Comparison of ENCODE assay signal across 1 cellular context in the genomic region with DNA sequence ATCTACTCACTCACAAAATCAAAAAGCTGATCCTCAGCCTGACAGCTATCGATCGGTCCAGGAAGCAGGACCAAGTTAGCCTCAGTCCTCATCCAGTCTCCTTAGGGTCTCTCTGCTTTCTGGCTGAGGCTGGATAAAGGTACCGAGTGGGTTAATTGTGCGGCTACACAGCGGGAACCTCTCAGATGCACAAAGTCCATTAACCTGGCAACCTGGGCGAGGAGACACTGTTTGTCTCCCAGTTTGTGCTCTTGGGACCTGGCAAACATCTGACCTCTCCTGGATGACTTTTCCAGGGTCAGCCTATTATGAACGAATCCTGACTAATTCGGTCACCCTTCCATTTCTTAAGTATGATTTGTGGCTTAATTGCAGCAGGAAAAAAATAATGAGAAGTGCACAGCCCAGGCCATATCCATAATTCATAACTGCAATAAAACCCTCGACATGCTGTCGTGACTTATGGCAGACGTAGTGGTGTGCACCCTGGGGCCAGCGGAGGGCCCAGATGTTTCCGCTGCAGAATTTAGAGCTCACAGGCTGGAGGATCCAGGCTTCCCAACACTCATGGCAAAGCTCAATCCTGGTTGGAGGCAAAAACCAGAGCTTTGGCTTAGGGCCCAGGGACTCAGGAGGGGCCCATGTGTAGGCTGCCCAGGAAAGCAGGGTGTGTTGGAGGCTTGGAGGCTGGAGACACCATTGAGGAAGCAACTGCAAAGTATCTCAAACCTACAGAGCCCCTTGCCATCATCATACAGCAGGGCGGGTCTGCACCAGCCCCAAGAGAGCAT.
TF ChIP-seq lines count a peak whose summit lies in the region.

No MANE protein-coding gene starts in this region.

TF ChIP-seq in HepG2, 621 proteins besides CTCF, POLR2A, EP300 and RAD21 (continued from another document and continues in another):
- TF ChIP-seq PAXIP1 (CRISPR knock-in tag; conservative IDR thresholded peaks at IDR 0.05): peak; percentile 92
- TF ChIP-seq NAIF1 (CRISPR knock-in tag; IDR thresholded peaks at IDR 0.05; ENCODE audit: borderline replicate concordance): no peak
- TF ChIP-seq HMGXB4 (CRISPR knock-in tag; IDR thresholded peaks at IDR 0.05; ENCODE audit: borderline replicate concordance in 1 of 2, low read depth in 1 of 2): peak; percentile 20 to 41; a peak in 1 of 4 replicates
- no peak for TF ChIP-seq ZNF883 (CRISPR knock-in tag; IDR thresholded peaks at IDR 0.05; ENCODE audit: not compliant biosample characterization)
- TF ChIP-seq, protein P1, sequence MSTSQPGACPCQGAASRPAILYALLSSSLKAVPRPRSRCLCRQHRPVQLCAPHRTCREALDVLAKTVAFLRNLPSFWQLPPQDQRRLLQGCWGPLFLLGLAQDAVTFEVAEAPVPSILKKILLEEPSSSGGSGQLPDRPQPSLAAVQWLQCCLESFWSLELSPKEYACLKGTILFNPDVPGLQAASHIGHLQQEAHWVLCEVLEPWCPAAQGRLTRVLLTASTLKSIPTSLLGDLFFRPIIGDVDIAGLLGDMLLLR (CRISPR knock-in tag; IDR thresholded peaks at IDR 0.05): no peak
- no peak for TF ChIP-seq SNAPC5 (CRISPR knock-in tag; IDR thresholded peaks at IDR 0.05; ENCODE audit: borderline replicate concordance)
- TF ChIP-seq, protein P2, sequence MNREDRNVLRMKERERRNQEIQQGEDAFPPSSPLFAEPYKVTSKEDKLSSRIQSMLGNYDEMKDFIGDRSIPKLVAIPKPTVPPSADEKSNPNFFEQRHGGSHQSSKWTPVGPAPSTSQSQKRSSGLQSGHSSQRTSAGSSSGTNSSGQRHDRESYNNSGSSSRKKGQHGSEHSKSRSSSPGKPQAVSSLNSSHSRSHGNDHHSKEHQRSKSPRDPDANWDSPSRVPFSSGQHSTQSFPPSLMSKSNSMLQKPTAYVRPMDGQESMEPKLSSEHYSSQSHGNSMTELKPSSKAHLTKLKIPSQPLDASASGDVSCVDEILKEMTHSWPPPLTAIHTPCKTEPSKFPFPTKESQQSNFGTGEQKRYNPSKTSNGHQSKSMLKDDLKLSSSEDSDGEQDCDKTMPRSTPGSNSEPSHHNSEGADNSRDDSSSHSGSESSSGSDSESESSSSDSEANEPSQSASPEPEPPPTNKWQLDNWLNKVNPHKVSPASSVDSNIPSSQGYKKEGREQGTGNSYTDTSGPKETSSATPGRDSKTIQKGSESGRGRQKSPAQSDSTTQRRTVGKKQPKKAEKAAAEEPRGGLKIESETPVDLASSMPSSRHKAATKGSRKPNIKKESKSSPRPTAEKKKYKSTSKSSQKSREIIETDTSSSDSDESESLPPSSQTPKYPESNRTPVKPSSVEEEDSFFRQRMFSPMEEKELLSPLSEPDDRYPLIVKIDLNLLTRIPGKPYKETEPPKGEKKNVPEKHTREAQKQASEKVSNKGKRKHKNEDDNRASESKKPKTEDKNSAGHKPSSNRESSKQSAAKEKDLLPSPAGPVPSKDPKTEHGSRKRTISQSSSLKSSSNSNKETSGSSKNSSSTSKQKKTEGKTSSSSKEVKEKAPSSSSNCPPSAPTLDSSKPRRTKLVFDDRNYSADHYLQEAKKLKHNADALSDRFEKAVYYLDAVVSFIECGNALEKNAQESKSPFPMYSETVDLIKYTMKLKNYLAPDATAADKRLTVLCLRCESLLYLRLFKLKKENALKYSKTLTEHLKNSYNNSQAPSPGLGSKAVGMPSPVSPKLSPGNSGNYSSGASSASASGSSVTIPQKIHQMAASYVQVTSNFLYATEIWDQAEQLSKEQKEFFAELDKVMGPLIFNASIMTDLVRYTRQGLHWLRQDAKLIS (CRISPR knock-in tag; IDR thresholded peaks at IDR 0.05): no peak
- no peak for TF ChIP-seq CHCHD3 (CRISPR knock-in tag; IDR thresholded peaks at IDR 0.05)
- no peak for TF ChIP-seq SATB2 (CRISPR knock-in tag; IDR thresholded peaks at IDR 0.05)
- no peak for TF ChIP-seq EED (CRISPR knock-in tag; IDR thresholded peaks at IDR 0.05)
- TF ChIP-seq, protein P3, sequence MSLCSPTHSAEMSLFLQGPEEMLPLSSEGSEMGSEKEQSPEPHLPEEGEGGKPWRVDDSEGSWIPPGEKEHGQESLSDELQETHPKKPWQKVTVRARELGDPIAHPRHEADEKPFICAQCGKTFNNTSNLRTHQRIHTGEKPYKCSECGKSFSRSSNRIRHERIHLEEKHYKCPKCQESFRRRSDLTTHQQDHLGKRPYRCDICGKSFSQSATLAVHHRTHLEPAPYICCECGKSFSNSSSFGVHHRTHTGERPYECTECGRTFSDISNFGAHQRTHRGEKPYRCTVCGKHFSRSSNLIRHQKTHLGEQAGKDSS (CRISPR knock-in tag; IDR thresholded peaks at IDR 0.05; ENCODE audit: borderline replicate concordance, low read depth): no peak
- no peak for TF ChIP-seq HOXA7 (CRISPR knock-in tag; IDR thresholded peaks at IDR 0.05)
- TF ChIP-seq SCMH1 (CRISPR knock-in tag; IDR thresholded peaks at IDR 0.05; ENCODE audit: borderline replicate concordance): no peak
- no peak for TF ChIP-seq TCF7 (IDR thresholded peaks at IDR 0.05; ENCODE audit: low read depth)
- TF ChIP-seq, protein P4, sequence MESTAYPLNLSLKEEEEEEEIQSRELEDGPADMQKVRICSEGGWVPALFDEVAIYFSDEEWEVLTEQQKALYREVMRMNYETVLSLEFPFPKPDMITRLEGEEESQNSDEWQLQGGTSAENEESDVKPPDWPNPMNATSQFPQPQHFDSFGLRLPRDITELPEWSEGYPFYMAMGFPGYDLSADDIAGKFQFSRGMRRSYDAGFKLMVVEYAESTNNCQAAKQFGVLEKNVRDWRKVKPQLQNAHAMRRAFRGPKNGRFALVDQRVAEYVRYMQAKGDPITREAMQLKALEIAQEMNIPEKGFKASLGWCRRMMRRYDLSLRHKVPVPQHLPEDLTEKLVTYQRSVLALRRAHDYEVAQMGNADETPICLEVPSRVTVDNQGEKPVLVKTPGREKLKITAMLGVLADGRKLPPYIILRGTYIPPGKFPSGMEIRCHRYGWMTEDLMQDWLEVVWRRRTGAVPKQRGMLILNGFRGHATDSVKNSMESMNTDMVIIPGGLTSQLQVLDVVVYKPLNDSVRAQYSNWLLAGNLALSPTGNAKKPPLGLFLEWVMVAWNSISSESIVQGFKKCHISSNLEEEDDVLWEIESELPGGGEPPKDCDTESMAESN (CRISPR knock-in tag; conservative IDR thresholded peaks at IDR 0.05): no peak
- no peak for TF ChIP-seq IRF9 (CRISPR knock-in tag; IDR thresholded peaks at IDR 0.05; ENCODE audit: borderline replicate concordance)
- no peak for TF ChIP-seq ADNP (CRISPR knock-in tag; IDR thresholded peaks at IDR 0.05)
- TF ChIP-seq ARID5B (CRISPR knock-in tag; IDR thresholded peaks at IDR 0.05): peak; percentile 65; the same call in 1 of the 2 replicates
- TF ChIP-seq, protein P5, sequence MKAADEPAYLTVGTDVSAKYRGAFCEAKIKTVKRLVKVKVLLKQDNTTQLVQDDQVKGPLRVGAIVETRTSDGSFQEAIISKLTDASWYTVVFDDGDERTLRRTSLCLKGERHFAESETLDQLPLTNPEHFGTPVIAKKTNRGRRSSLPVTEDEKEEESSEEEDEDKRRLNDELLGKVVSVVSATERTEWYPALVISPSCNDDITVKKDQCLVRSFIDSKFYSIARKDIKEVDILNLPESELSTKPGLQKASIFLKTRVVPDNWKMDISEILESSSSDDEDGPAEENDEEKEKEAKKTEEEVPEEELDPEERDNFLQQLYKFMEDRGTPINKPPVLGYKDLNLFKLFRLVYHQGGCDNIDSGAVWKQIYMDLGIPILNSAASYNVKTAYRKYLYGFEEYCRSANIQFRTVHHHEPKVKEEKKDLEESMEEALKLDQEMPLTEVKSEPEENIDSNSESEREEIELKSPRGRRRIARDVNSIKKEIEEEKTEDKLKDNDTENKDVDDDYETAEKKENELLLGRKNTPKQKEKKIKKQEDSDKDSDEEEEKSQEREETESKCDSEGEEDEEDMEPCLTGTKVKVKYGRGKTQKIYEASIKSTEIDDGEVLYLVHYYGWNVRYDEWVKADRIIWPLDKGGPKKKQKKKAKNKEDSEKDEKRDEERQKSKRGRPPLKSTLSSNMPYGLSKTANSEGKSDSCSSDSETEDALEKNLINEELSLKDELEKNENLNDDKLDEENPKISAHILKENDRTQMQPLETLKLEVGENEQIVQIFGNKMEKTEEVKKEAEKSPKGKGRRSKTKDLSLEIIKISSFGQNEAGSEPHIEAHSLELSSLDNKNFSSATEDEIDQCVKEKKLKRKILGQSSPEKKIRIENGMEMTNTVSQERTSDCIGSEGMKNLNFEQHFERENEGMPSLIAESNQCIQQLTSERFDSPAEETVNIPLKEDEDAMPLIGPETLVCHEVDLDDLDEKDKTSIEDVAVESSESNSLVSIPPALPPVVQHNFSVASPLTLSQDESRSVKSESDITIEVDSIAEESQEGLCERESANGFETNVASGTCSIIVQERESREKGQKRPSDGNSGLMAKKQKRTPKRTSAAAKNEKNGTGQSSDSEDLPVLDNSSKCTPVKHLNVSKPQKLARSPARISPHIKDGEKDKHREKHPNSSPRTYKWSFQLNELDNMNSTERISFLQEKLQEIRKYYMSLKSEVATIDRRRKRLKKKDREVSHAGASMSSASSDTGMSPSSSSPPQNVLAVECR (CRISPR knock-in tag; IDR thresholded peaks at IDR 0.05; ENCODE audit: borderline replicate concordance): peak; percentile 38; the same call in 1 of the 2 replicates
- TF ChIP-seq WIZ (CRISPR knock-in tag; IDR thresholded peaks at IDR 0.05): no peak
- no peak for TF ChIP-seq SUZ12 (IDR thresholded peaks at IDR 0.05; ENCODE audit: low read depth, low read length)
- TF ChIP-seq ZNF713 (CRISPR knock-in tag; IDR thresholded peaks at IDR 0.05): no peak
